In the genomic region with DNA sequence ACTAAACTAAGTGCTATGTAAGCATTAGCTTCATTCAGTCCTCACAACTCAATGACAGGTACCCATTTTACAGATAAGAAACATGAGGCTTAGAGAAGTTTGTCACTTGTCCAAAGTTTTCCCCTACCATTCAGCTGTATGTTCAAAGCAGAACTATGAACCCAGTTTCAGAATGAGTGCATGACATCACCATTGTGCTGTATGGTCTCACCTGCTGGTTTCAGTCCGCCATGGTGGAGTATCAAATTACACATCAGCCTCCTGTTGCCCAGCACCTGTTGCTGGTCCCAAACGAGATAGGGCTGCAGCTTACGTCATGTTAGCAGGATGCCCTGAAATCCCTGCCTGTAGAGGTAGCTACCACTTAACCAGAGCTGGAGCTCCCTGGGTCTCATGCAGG, we compare ENCODE assay signal across 9 cellular contexts.
DNase-seq lines count a peak whose midpoint lies in the region; ATAC-seq and TF ChIP-seq lines count a peak whose summit lies in the region.
"Had no signal": no experiment of that assay in that cellular context is flagged by ENCODE, and none has a peak within 500 bp of the region (broad histone marks: within the 10 kb centered on the region; RNA-seq: fewer than 3 reads in every experiment).

No MANE protein-coding gene starts in this region.

- in situ Hi-C loops in transverse colon (cut with MboI; ENCODE audit: low pct_ligation_motif_present in 1 of 4, low pct_unique_long_range_greater_than_20kb in 1 of 4, low sequenced_read_pairs in 3 of 4), result loop anchor here in 1 of 4 donors (10.0 kb wide), 1 partner anchor 143 kb away; no protein-coding TSS in a partner anchor

- no peak for TF ChIP-seq EP300 in transverse colon (IDR thresholded peaks at IDR 0.05; ENCODE audit: low read depth)

- no peaks in the 10 kb centered on the region for H3K9me3 ChIP-seq in transverse colon

- H3K36me3 ChIP-seq in transverse colon, result no peaks in the 10 kb centered on the region

- TF ChIP-seq CTCF in transverse colon (IDR thresholded peaks at IDR 0.05), result no peak

- no peaks in the 10 kb centered on the region for H3K4me1 ChIP-seq in transverse colon

- no peak for TF ChIP-seq POLR2A in transverse colon (IDR thresholded peaks at IDR 0.05)

- DNase-seq in DMS153 (lab: John Stamatoyannopoulos, UW) (peak; percentile 94), NCI-H2196 (lab: John Stamatoyannopoulos, UW; ENCODE audit: unreplicated experiment) (peak; percentile 60), GM19238 (ENCODE audit: insufficient read length, low spot score) (no peak), transverse colon (no peak)
- DNase-seq in activated CD4-positive, alpha-beta T cell treated with anti-CD3 and anti-CD28 coated beads for 1 hour, result no peak
- DNase-seq in activated CD4-positive, alpha-beta T cell treated with anti-CD3 and anti-CD28 coated beads for 48 hours, result no peak
- DNase-seq: activated CD4-positive, CD25-positive, alpha-beta regulatory T cell had no signal

- ATAC-seq in GM19395 (IDR thresholded peaks at IDR 0.05; ENCODE audit: unreplicated experiment) (peak; percentile 91), HG02973 (IDR thresholded peaks at IDR 0.05; ENCODE audit: unreplicated experiment) (peak; percentile 88)

- intact Hi-C loops in transverse colon (cut with DNase I; ENCODE audit: low total_unique reads), result no loop called here

- H3K27ac ChIP-seq in transverse colon, result no peak overlapping the region

- WGBS in transverse colon (ENCODE audit: low coverage in 1 of 2), 2 donors, result 49% methylated on average over 3 of the region's 3 CpGs; no CpG with 5 or more reads in 1 of the 2 donors

- H3K4me3 ChIP-seq in transverse colon, result no peak overlapping the region

- no peaks in the 10 kb centered on the region for H3K27me3 ChIP-seq in transverse colon

Comparison
In these comparisons a context has a peak if more than half of its experiments do, and no peak if none do; other contexts are left out.
1. DNase-seq: peak in DMS153 (single experiment) and NCI-H2196 (single experiment); none in GM19238 (single experiment), activated CD4-positive, alpha-beta T cell treated with anti-CD3 and anti-CD28 coated beads for 1 hour (single experiment), transverse colon (single experiment) and activated CD4-positive, alpha-beta T cell treated with anti-CD3 and anti-CD28 coated beads for 48 hours (single experiment).